In genomic region chrX:119885554-119886428, GRCh38 we compare ENCODE assay signal across 11 cellular contexts. TPM values are rescaled to one million over a fixed set of nuclear protein-coding genes. Genes with fewer than 3 reads are reported as not detected.
DNase-seq lines count a peak whose midpoint lies in the region; ATAC-seq, FAIRE-seq and TF ChIP-seq lines count a peak whose summit lies in the region.
"Had no signal": no experiment of that assay in that cellular context is flagged by ENCODE, and none has a peak within 500 bp of the region (broad histone marks: within the 10 kb centered on the region; RNA-seq: fewer than 3 reads in every experiment).

No MANE protein-coding gene starts in this region.

- DNase-seq in activated naive CD4-positive, alpha-beta T cell (lab: John Stamatoyannopoulos, UW) = no peak
- DNase-seq in SJSA1 (ENCODE audit: low read depth in 1 of 2, low spot score in 2 of 2) = peak in 1 of 2 experiments; percentile 7
- DNase-seq in fibroblast of gingiva (ENCODE audit: low read depth) = peak; percentile 34
- DNase-seq in upper lobe of right lung = no peak
- DNase-seq in Kasumi-1 (lab: John Stamatoyannopoulos, UW) = no peak
- DNase-seq in D721Med (ENCODE audit: insufficient read length, low spot score) = no peak
- DNase-seq: foreskin melanocyte had no signal

- TF ChIP-seq CTCF in upper lobe of right lung (IDR thresholded peaks at IDR 0.05) (no peak), D721Med (IDR thresholded peaks at IDR 0.05; ENCODE audit: insufficient read depth, missing control alignments) (no peak)

- H3K4me1 Mint-ChIP-seq in activated naive CD4-positive, alpha-beta T cell treated with anti-CD3 and anti-CD28 coated beads, Interleukin-2, amount 50 U/mL, for 24 hours = peaks cover 6% of the 10 kb centered on the region

- no peaks in the 10 kb centered on the region for H3K27me3 ChIP-seq in SJSA1 (replicated peaks)
- H3K27me3 ChIP-seq in upper lobe of right lung = no peaks in the 10 kb centered on the region

- peak; percentile 63 for ATAC-seq in upper lobe of right lung
- no peak for ATAC-seq in HG02642 (IDR thresholded peaks at IDR 0.05; ENCODE audit: poor library complexity, unreplicated experiment)

- no peaks in the 10 kb centered on the region for H3K36me3 ChIP-seq in SJSA1
- no peaks in the 10 kb centered on the region for H3K36me3 ChIP-seq in upper lobe of right lung

- no peak overlapping the region for H3K27ac Mint-ChIP-seq in activated naive CD4-positive, alpha-beta T cell treated with anti-CD3 and anti-CD28 coated beads, Interleukin-2, amount 50 U/mL, for 24 hours

- H3K36me3 Mint-ChIP-seq in activated naive CD4-positive, alpha-beta T cell treated with anti-CD3 and anti-CD28 coated beads, Interleukin-2, amount 50 U/mL, for 24 hours = no peaks in the 10 kb centered on the region

- peak overlapping the region; percentile 62 for H3K4me3 Mint-ChIP-seq in activated naive CD4-positive, alpha-beta T cell treated with anti-CD3 and anti-CD28 coated beads, Interleukin-2, amount 50 U/mL, for 24 hours

- no peaks in the 10 kb centered on the region for H3K9me3 ChIP-seq in SJSA1 (replicated peaks)
- no peaks in the 10 kb centered on the region for H3K9me3 ChIP-seq in upper lobe of right lung

- H3K4me1 ChIP-seq in SJSA1 (replicated peaks) (no peaks in the 10 kb centered on the region), upper lobe of right lung (no peaks in the 10 kb centered on the region)

- H3K27ac ChIP-seq in SJSA1 (no peak overlapping the region), upper lobe of right lung (no peak overlapping the region)

- H3K4me3 ChIP-seq in SJSA1 (peak overlapping the region; percentile 11; the same call in 1 of the 2 replicates), upper lobe of right lung (no peak overlapping the region)

- no peak for FAIRE-seq in D721Med (lab: Jason Lieb, UNC)

- intact Hi-C loops in upper lobe of right lung (cut with DNase I) = no loop called here

- no peaks in the 10 kb centered on the region for H3K27me3 Mint-ChIP-seq in activated naive CD4-positive, alpha-beta T cell treated with anti-CD3 and anti-CD28 coated beads, Interleukin-2, amount 50 U/mL, for 24 hours

- no peaks in the 10 kb centered on the region for H3K9me3 Mint-ChIP-seq in activated naive CD4-positive, alpha-beta T cell treated with anti-CD3 and anti-CD28 coated beads, Interleukin-2, amount 50 U/mL, for 24 hours

RNA-seq across cellular contexts. Expression of gene AKAP14, which starts 9.9 kb away (rescaled TPM):
- not detected in 2 replicates for total RNA-seq in SJSA1 (2014; rRNA removed; shearing (Covaris generic))
- not detected for total RNA-seq in upper lobe of right lung
- total RNA-seq: posterior vena cava, subcutaneous adipose tissue had no signal

RNA-seq across cellular contexts. Expression of gene NDUFA1, which starts 14.2 kb away (rescaled TPM):
- 82.7 and 118 TPM in 2 replicates for total RNA-seq in SJSA1 (2014; rRNA removed; shearing (Covaris generic))
- total RNA-seq in upper lobe of right lung = 70.4 TPM

RNA-seq across cellular contexts. Expression of gene RNF113A, which starts 14.3 kb away (rescaled TPM):
- total RNA-seq in SJSA1 (2014; rRNA removed; shearing (Covaris generic)) = 14.8 and 15.8 TPM in 2 replicates
- 13.6 TPM for total RNA-seq in upper lobe of right lung

RNA-seq across cellular contexts. Expression of gene UPF3B, which starts 33.0 kb away (rescaled TPM):
- 3.4 and 6.2 TPM in 2 replicates for total RNA-seq in SJSA1 (2014; rRNA removed; shearing (Covaris generic))
- 6.3 TPM for total RNA-seq in upper lobe of right lung

RNA-seq across cellular contexts. Expression of gene NKAP, which starts 57.8 kb away (rescaled TPM):
- 4.2 and 7.3 TPM in 2 replicates for total RNA-seq in SJSA1 (2014; rRNA removed; shearing (Covaris generic))
- 7.8 TPM for total RNA-seq in upper lobe of right lung
